ENCODE assay signal across 1 cellular context in the genomic region with DNA sequence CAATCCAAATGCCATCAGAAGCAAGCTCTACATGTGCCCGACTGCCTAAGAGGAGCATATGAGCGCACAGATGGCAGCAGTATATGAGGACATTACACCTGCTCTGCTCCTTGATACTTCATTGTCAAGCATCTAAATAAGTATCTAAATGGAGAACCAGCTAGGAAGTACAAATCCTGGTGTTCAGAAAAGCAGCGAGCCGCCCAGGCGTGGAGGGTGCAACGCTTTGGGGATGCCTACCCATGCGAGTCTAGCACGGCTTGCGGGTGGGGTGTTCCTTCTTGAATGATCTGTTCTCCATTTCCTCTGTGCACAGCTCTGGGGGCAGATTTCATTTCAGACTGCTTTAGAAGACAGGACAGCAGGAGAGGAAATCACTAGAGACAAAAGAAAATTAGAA.
TF ChIP-seq lines count a peak whose summit lies in the region.

No MANE protein-coding gene starts in this region.

TF ChIP-seq in GM23338, 12 proteins besides CTCF, POLR2A, EP300 and RAD21 (continued from another document):
- TF ChIP-seq, protein P1, sequence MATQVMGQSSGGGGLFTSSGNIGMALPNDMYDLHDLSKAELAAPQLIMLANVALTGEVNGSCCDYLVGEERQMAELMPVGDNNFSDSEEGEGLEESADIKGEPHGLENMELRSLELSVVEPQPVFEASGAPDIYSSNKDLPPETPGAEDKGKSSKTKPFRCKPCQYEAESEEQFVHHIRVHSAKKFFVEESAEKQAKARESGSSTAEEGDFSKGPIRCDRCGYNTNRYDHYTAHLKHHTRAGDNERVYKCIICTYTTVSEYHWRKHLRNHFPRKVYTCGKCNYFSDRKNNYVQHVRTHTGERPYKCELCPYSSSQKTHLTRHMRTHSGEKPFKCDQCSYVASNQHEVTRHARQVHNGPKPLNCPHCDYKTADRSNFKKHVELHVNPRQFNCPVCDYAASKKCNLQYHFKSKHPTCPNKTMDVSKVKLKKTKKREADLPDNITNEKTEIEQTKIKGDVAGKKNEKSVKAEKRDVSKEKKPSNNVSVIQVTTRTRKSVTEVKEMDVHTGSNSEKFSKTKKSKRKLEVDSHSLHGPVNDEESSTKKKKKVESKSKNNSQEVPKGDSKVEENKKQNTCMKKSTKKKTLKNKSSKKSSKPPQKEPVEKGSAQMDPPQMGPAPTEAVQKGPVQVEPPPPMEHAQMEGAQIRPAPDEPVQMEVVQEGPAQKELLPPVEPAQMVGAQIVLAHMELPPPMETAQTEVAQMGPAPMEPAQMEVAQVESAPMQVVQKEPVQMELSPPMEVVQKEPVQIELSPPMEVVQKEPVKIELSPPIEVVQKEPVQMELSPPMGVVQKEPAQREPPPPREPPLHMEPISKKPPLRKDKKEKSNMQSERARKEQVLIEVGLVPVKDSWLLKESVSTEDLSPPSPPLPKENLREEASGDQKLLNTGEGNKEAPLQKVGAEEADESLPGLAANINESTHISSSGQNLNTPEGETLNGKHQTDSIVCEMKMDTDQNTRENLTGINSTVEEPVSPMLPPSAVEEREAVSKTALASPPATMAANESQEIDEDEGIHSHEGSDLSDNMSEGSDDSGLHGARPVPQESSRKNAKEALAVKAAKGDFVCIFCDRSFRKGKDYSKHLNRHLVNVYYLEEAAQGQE (IDR thresholded peaks at IDR 0.05; ENCODE audit: unreplicated experiment), result no peak
- TF ChIP-seq NANOG (IDR thresholded peaks at IDR 0.05; ENCODE audit: borderline replicate concordance), result no peak
- TF ChIP-seq STAT1 (IDR thresholded peaks at IDR 0.05; ENCODE audit: unreplicated experiment), result no peak
- TF ChIP-seq JUNB (IDR thresholded peaks at IDR 0.05; ENCODE audit: unreplicated experiment), result no peak
